Comparison of ENCODE assay signal across 10 cellular contexts in genomic region chr18:42048150-42048549, GRCh38.
DNase-seq lines count a peak whose midpoint lies in the region; ATAC-seq and TF ChIP-seq lines count a peak whose summit lies in the region.
"Had no signal": no experiment of that assay in that cellular context is flagged by ENCODE, and none has a peak within 500 bp of the region (broad histone marks: within the 10 kb centered on the region; RNA-seq: fewer than 3 reads in every experiment).

No MANE protein-coding gene starts in this region.

- H3K36me3 ChIP-seq in left lung, result peaks cover 0 to 34% of the 10 kb centered on the region in 2 donors
- no peaks in the 10 kb centered on the region; the same call in 1 of the 2 replicates for H3K36me3 ChIP-seq in Caco-2 (ENCODE audit: control insufficient read depth, insufficient read depth, low read length)
- no peaks in the 10 kb centered on the region for H3K36me3 ChIP-seq in colonic mucosa

- H3K4me3 ChIP-seq in AG09309 (ENCODE audit: control insufficient read depth, low read depth, low read length) (no peak overlapping the region), astrocyte of the spinal cord (ENCODE audit: low read depth, low read length) (no peak overlapping the region), left lung (no peak overlapping the region), Caco-2 (ENCODE audit: low read depth, low read length) (no peak overlapping the region), colonic mucosa (no peak overlapping the region)
- H3K4me3 ChIP-seq: gastrocnemius medialis had no signal

- no peak for TF ChIP-seq CTCF in AG09309 (IDR thresholded peaks at IDR 0.05; ENCODE audit: control insufficient read depth, insufficient read depth, low read depth, low read length, missing control alignments)
- no peak for TF ChIP-seq CTCF in astrocyte of the spinal cord (IDR thresholded peaks at IDR 0.05; ENCODE audit: low read depth, low read length)
- no peak for TF ChIP-seq CTCF in left lung (IDR thresholded peaks at IDR 0.05)
- TF ChIP-seq CTCF in Caco-2 (IDR thresholded peaks at IDR 0.05; ENCODE audit: insufficient read depth in 1 of 2, low read depth in 1 of 2, low read length in 1 of 2, severe bottlenecking in 1 of 2, unreplicated experiment in 1 of 2), result no peak
- TF ChIP-seq CTCF in colonic mucosa (IDR thresholded peaks at IDR 0.05), result no peak

- POLR2A ChIA-PET in Caco-2 (lab: Charles Lee), result no interaction called here

- DNase-seq in AG09309 (ENCODE audit: low read depth), result peak; percentile 71
- DNase-seq in Kasumi-1 (lab: John Stamatoyannopoulos, UW), result peak; percentile 33 to 47
- peak; percentile 75 for DNase-seq in astrocyte of the spinal cord (ENCODE audit: low read depth, low spot score)
- no peak for DNase-seq in left lung
- DNase-seq in Caco-2, result no peak
- no peak for DNase-seq in middle frontal gyrus (ENCODE audit: extremely low spot score, low spot score)
- no peak for DNase-seq in activated effector memory CD4-positive, alpha-beta T cell treated with Interleukin-2 at 50 U/mL for 16 hours
- no peak for DNase-seq in colonic mucosa
- DNase-seq: gastrocnemius medialis, T-helper 1 cell had no signal

- H3K4me3 Mint-ChIP-seq in Caco-2 (ENCODE audit: unreplicated experiment), result no peak overlapping the region

- H3K9me3 Mint-ChIP-seq in Caco-2 (ENCODE audit: unreplicated experiment), result no peaks in the 10 kb centered on the region

- no peaks in the 10 kb centered on the region for H3K9me3 ChIP-seq in left lung
- no peaks in the 10 kb centered on the region for H3K9me3 ChIP-seq in Caco-2
- H3K9me3 ChIP-seq in colonic mucosa, result no peaks in the 10 kb centered on the region
- H3K9me3 ChIP-seq: gastrocnemius medialis had no signal

- no peak overlapping the region for H3K27ac ChIP-seq in left lung
- H3K27ac ChIP-seq in colonic mucosa, result no peak overlapping the region
- H3K27ac ChIP-seq: gastrocnemius medialis had no signal

- H3K27ac Mint-ChIP-seq in Caco-2 (ENCODE audit: unreplicated experiment), result no peak overlapping the region

- no peak overlapping the region for H3K9ac ChIP-seq in colonic mucosa (ENCODE audit: low read depth in 2 of 2, low read length in 2 of 2)

- in situ Hi-C loops in astrocyte of the spinal cord (cut with HindIII; ENCODE audit: low sequenced_read_pairs), result no loop called here

- peaks cover 5% of the 10 kb centered on the region for H3K36me3 Mint-ChIP-seq in Caco-2 (ENCODE audit: insufficient read depth, unreplicated experiment)

- H3K4me1 Mint-ChIP-seq in Caco-2 (ENCODE audit: low read depth, unreplicated experiment), result no peaks in the 10 kb centered on the region

- H3K27me3 Mint-ChIP-seq in Caco-2 (ENCODE audit: insufficient read depth, unreplicated experiment), result no peaks in the 10 kb centered on the region

- H3K27me3 ChIP-seq in left lung (no peaks in the 10 kb centered on the region), Caco-2 (replicated peaks; ENCODE audit: control insufficient read depth, insufficient read depth, low read length) (no peaks in the 10 kb centered on the region), colonic mucosa (no peaks in the 10 kb centered on the region)
- H3K27me3 ChIP-seq: gastrocnemius medialis had no signal

- BruUV-seq in Caco-2 (replicated peaks; lab: Mats Ljungman, UMichigan), result no TSS peak

- intact Hi-C loops in left lung (cut with DNase I) (no loop called here), Caco-2 (cut with micrococcal nuclease; ENCODE audit: unreplicated experiment) (no loop called here), colonic mucosa (cut with DNase I) (no loop called here)

- CTCF ChIA-PET in Caco-2 (lab: Charles Lee), result interaction anchor here (1.2 kb wide), 1 partner anchor 20 kb away, joined by 3 read pairs; no protein-coding TSS in a partner anchor

- peak; percentile 77 for ATAC-seq in left lung
- ATAC-seq: gastrocnemius medialis had no signal

- H3K4me1 ChIP-seq in left lung (peaks cover 0 to 9% of the 10 kb centered on the region in 2 donors), Caco-2 (peaks cover 6% of the 10 kb centered on the region), colonic mucosa (no peaks in the 10 kb centered on the region)

Comparison
In these comparisons a context has a peak if more than half of its experiments do, and no peak if none do; other contexts are left out.
1. DNase-seq: peak in AG09309 (single experiment), Kasumi-1 (2 of 2) and astrocyte of the spinal cord (single experiment); none in left lung (0 of 2), Caco-2 (0 of 2), middle frontal gyrus (single experiment), activated effector memory CD4-positive, alpha-beta T cell treated with Interleukin-2 at 50 U/mL for 16 hours (single experiment) and colonic mucosa (single experiment).